In the genomic region with DNA sequence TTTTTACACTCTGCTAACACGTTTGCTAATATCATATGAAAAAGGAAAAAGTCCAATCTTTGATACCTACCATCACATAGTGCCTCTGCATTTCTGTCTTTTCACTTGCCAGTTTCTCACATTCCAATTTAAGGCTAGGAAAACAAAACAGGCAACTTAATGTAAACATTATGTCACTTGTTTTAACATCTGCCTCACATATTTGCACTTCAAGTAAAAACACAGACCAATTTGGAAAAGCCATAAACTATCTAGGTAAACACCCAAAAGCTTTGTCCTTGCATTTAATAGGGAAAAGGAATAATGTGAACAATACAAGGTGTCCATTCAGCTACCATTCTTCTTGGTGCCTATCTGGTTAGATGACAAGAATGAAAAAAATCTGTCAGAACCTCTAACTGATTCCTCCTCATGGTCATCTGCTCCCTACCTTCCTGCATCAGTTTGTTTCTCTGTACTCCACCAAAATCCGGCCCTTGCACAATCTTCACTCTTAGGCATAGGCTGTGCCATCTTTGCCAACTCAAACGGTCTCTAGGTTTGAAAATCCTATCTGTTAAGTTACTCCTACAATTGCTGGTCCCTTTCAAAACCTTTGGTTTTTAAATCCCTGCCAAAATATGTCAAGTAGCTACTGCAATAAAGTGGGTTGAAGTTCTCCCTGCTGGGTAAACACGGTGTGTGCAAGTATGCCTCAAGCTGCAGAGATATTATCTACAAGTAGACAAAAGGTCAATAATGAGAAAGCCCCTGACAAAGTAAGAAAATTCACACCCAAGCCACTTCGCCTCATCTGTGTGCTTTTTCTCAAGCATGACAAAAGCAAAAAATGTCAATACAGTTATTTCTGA, we compare ENCODE assay signal across 10 cellular contexts. TPM values are rescaled to one million over a fixed set of nuclear protein-coding genes. Genes with fewer than 3 reads are reported as not detected.
DNase-seq lines count a peak whose midpoint lies in the region; ATAC-seq and TF ChIP-seq lines count a peak whose summit lies in the region.
"Had no signal": no experiment of that assay in that cellular context is flagged by ENCODE, and none has a peak within 500 bp of the region (broad histone marks: within the 10 kb centered on the region; RNA-seq: fewer than 3 reads in every experiment).

No MANE protein-coding gene starts in this region.

- no peak overlapping the region for H3K27ac Mint-ChIP-seq in naive thymus-derived CD8-positive, alpha-beta T cell
- H3K27ac Mint-ChIP-seq in endothelial cell (ENCODE audit: unreplicated experiment): no peak overlapping the region

- no peak for ATAC-seq in naive thymus-derived CD8-positive, alpha-beta T cell
- ATAC-seq in HG03342 (IDR thresholded peaks at IDR 0.05; ENCODE audit: unreplicated experiment): no peak

- DNase-seq in Daoy (ENCODE audit: low read depth) (peak; percentile 52), NCI-H2196 treated with DMSO at 0.1 percent for 48 hours (lab: John Stamatoyannopoulos, UW; ENCODE audit: unreplicated experiment) (peak; percentile 31), erythroblast (lab: John Stamatoyannopoulos, UW) (peak; percentile 26 to 43), prostate gland (ENCODE audit: low spot score) (peak; percentile 48), endothelial cell (ENCODE audit: low spot score) (no peak), NCI-H524 treated with DMSO at 0.1 percent for 48 hours (lab: John Stamatoyannopoulos, UW) (no peak)
- no peak for DNase-seq in naive thymus-derived CD8-positive, alpha-beta T cell
- DNase-seq: activated CD4-positive, alpha-beta T cell treated with anti-CD3 and anti-CD28 coated beads for 48 hours; Karpas-422 had no signal

- H3K4me3 ChIP-seq in prostate gland: peak overlapping the region in 1 of 2 donors; percentile 66

- POLR2A ChIA-PET in naive thymus-derived CD8-positive, alpha-beta T cell (lab: Charles Lee): no interaction called here

- no peaks in the 10 kb centered on the region for H3K36me3 Mint-ChIP-seq in naive thymus-derived CD8-positive, alpha-beta T cell
- peaks cover 19% of the 10 kb centered on the region for H3K36me3 Mint-ChIP-seq in endothelial cell (ENCODE audit: low read depth, unreplicated experiment)

- H3K4me1 ChIP-seq in prostate gland (replicated peaks): no peaks in the 10 kb centered on the region

- H3K4me3 Mint-ChIP-seq in naive thymus-derived CD8-positive, alpha-beta T cell: peak overlapping the region in 1 of 10 donors; percentile 81
- H3K4me3 Mint-ChIP-seq in endothelial cell (ENCODE audit: unreplicated experiment): no peak overlapping the region

- TF ChIP-seq CTCF in prostate gland (IDR thresholded peaks at IDR 0.05): peak in 2 of 4 experiments; percentile 26 to 36
- TF ChIP-seq CTCF in endothelial cell (IDR thresholded peaks at IDR 0.05; ENCODE audit: unreplicated experiment): no peak

- peaks cover 5 to 19% (median 10%) of the 10 kb centered on the region in 5 donors for H3K27me3 Mint-ChIP-seq in naive thymus-derived CD8-positive, alpha-beta T cell
- peaks cover 12% of the 10 kb centered on the region for H3K27me3 Mint-ChIP-seq in endothelial cell (ENCODE audit: unreplicated experiment)

- TF ChIP-seq POLR2A in erythroblast (IDR thresholded peaks at IDR 0.05; ENCODE audit: low read length) (no peak), prostate gland (IDR thresholded peaks at IDR 0.05) (no peak)

- H3K9me3 ChIP-seq in prostate gland: no peaks in the 10 kb centered on the region

- WGBS in prostate gland: 15% methylated on average over 5 of the region's 5 CpGs

- H3K4me1 Mint-ChIP-seq in naive thymus-derived CD8-positive, alpha-beta T cell: peaks cover 12 to 30% (median 20%) of the 10 kb centered on the region in 4 donors
- H3K4me1 Mint-ChIP-seq in endothelial cell (ENCODE audit: unreplicated experiment): peaks cover 8% of the 10 kb centered on the region

- H3K27me3 ChIP-seq in prostate gland (replicated peaks; ENCODE audit: insufficient read depth): no peaks in the 10 kb centered on the region

- peaks cover 0 to 2% (median 0%) of the 10 kb centered on the region in 9 donors for H3K9me3 Mint-ChIP-seq in naive thymus-derived CD8-positive, alpha-beta T cell
- no peaks in the 10 kb centered on the region for H3K9me3 Mint-ChIP-seq in endothelial cell (ENCODE audit: unreplicated experiment)

- H3K27ac ChIP-seq in prostate gland: peak overlapping the region; percentile 37 to 85

- H3K36me3 ChIP-seq in prostate gland: no peaks in the 10 kb centered on the region

- intact Hi-C loops in prostate gland (cut with DNase I): loop anchor here (2.0 to 10.0 kb wide), 8 partner anchors 99 to 1081 kb away; no protein-coding TSS in a partner anchor

RNA-seq across cellular contexts. Expression of a gene that starts 3.4 kb away (rescaled TPM):
- total RNA-seq in Daoy (2014; rRNA removed; shearing (Covaris generic)): 11.3 and 18.5 TPM in 2 replicates
- total RNA-seq in prostate gland (10 to 100 TPM; 61.0 to 89.5 TPM), endothelial cell (ENCODE audit: unreplicated experiment) (79.4 TPM)
- total RNA-seq in naive thymus-derived CD8-positive, alpha-beta T cell: 1 to 10 TPM; 1.6 to 1.8 TPM
- 1 to 10 TPM in 2 of 3 donors, under 1 TPM in 1; 0.25 to 5.0 (median 2.8) TPM for polyA plus RNA-seq in naive thymus-derived CD8-positive, alpha-beta T cell

Comparison
In these comparisons a context has a peak if more than half of its experiments do, and no peak if none do; other contexts are left out.
1. DNase-seq: peak in Daoy (single experiment), NCI-H2196 treated with DMSO at 0.1 percent for 48 hours (single experiment), erythroblast (2 of 2) and prostate gland (single experiment); none in naive thymus-derived CD8-positive, alpha-beta T cell (0 of 10), endothelial cell (single experiment) and NCI-H524 treated with DMSO at 0.1 percent for 48 hours (single experiment).